1 cellular context compared by ENCODE assay signal in the genomic region with DNA sequence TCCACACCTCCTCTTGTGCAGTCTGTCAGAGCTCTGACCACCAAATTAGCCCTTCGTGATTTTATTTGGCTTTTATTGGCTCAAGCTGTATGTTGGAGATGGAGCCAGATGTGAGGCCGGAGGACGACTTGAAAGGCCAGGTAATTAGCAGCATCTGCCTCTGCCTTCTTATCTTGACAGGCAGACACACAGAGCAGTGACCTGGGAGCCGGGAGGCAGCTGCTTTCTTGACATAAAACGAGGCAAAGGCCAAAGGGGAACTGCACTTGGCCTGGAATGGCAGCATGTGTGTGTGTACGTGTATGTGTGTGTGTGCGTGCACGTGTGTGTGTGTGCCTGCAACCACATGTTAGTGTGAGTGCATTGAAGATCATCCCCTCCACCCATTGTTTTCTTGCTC.
TF ChIP-seq lines count a peak whose summit lies in the region.

No MANE protein-coding gene starts in this region.

TF ChIP-seq in IMR-90, 13 proteins besides CTCF, POLR2A, EP300 and RAD21:
- no peak for TF ChIP-seq MAZ (IDR thresholded peaks at IDR 0.05; ENCODE audit: borderline replicate concordance, low read depth, low read length)
- TF ChIP-seq, protein P1, sequence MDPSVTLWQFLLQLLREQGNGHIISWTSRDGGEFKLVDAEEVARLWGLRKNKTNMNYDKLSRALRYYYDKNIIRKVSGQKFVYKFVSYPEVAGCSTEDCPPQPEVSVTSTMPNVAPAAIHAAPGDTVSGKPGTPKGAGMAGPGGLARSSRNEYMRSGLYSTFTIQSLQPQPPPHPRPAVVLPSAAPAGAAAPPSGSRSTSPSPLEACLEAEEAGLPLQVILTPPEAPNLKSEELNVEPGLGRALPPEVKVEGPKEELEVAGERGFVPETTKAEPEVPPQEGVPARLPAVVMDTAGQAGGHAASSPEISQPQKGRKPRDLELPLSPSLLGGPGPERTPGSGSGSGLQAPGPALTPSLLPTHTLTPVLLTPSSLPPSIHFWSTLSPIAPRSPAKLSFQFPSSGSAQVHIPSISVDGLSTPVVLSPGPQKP (IDR thresholded peaks at IDR 0.05; ENCODE audit: borderline replicate concordance, low read depth, low read length), result no peak
- no peak for TF ChIP-seq MAFK (IDR thresholded peaks at IDR 0.05; ENCODE audit: low read depth, low read length)
- TF ChIP-seq CHD1 (IDR thresholded peaks at IDR 0.05; ENCODE audit: low read depth, low read length), result no peak
- no peak for TF ChIP-seq CEBPB (IDR thresholded peaks at IDR 0.05; ENCODE audit: low read depth, low read length)
- no peak for TF ChIP-seq NFE2L2 (IDR thresholded peaks at IDR 0.05; ENCODE audit: low read depth, low read length)
- no peak for TF ChIP-seq MXI1 (IDR thresholded peaks at IDR 0.05; ENCODE audit: borderline replicate concordance, low read depth, low read length)
- no peak for TF ChIP-seq RCOR1 (IDR thresholded peaks at IDR 0.05; ENCODE audit: insufficient replicate concordance, low read length)
- TF ChIP-seq FOS (IDR thresholded peaks at IDR 0.05; ENCODE audit: low read depth, low read length), result no peak
- TF ChIP-seq BHLHE40 (IDR thresholded peaks at IDR 0.05; ENCODE audit: low read depth, low read length), result no peak
- TF ChIP-seq RFX5 (IDR thresholded peaks at IDR 0.05; ENCODE audit: low read depth, low read length), result no peak
- TF ChIP-seq SMC3 (IDR thresholded peaks at IDR 0.05; ENCODE audit: low read depth, low read length), result no peak
- TF ChIP-seq, protein P2, sequence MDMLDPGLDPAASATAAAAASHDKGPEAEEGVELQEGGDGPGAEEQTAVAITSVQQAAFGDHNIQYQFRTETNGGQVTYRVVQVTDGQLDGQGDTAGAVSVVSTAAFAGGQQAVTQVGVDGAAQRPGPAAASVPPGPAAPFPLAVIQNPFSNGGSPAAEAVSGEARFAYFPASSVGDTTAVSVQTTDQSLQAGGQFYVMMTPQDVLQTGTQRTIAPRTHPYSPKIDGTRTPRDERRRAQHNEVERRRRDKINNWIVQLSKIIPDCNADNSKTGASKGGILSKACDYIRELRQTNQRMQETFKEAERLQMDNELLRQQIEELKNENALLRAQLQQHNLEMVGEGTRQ (IDR thresholded peaks at IDR 0.05; ENCODE audit: low read depth, low read length), result no peak
